Comparison of ENCODE assay signal across 20 cellular contexts in the genomic region with DNA sequence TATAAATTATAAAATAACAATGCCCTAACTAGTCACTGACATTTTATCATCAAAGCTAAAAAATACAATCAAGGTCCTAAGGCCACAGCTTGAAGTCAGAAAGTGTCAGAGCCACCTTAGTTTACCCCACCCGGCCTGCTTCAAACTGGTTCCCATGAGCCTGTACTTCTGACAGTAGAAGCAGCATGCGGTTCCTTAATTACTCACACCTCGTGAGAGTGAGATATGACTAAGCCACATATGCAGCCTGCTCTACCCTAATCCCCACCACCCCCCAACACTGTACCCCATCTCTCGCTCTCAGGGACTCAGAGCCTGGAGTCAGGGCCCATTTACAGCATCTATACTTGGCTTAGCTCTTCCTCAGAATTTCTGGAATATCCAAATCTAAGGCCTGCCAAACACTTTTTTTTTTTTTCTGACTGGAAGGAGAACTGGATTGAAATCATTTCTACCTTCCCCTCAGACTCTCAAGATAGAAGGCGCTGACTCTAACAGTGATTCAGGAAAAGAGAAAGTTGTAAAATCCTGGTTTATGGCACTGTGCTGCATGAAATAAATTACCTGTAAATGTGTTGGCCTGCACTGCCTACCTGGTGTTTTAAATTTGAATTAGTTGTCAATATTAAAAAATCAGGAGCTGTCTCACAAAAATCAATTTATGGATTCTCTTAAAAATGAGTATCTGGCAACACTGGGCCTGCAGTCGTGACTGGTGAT.
DNase-seq lines count a peak whose midpoint lies in the region; ATAC-seq, FAIRE-seq and TF ChIP-seq lines count a peak whose summit lies in the region.
"Had no signal": no experiment of that assay in that cellular context is flagged by ENCODE, and none has a peak within 500 bp of the region (broad histone marks: within the 10 kb centered on the region; RNA-seq: fewer than 3 reads in every experiment).

No MANE protein-coding gene starts in this region.

- H3K36me3 ChIP-seq in DND-41 (ENCODE audit: insufficient read depth, low read length) (no peaks in the 10 kb centered on the region), HCT116 (ENCODE audit: control insufficient read depth in 1 of 2, insufficient read depth in 2 of 2, low read length in 2 of 2) (no peaks in the 10 kb centered on the region), astrocyte (ENCODE audit: insufficient read depth, low read length) (no peaks in the 10 kb centered on the region)
- H3K36me3 ChIP-seq: tibial nerve had no signal

- no peak overlapping the region for H3K4me3 Mint-ChIP-seq in astrocyte (ENCODE audit: unreplicated experiment)
- H3K4me3 Mint-ChIP-seq: activated B cell treated with CpG ODN at 0.5 μM for 24 hours, nephron progenitor cell had no signal

- DNase-seq in DND-41 (no peak), HCT116 (ENCODE audit: low read depth, low spot score) (no peak), astrocyte (ENCODE audit: low read depth) (no peak), kidney tubule cell (ENCODE audit: low spot score) (peak; percentile 37), NCI-H2107 (lab: John Stamatoyannopoulos, UW) (no peak), hypothalamus (lab: John Stamatoyannopoulos, UW) (no peak), NCI-H510A treated with DMSO at 0.1 percent for 48 hours (lab: John Stamatoyannopoulos, UW) (no peak)
- DNase-seq: activated B cell treated with CpG ODN at 0.5 μM for 24 hours; activated T-cell treated with anti-CD3 and anti-CD28 coated beads, Interleukin-2, amount 50 U/mL, for 48 hours; NCI-H1092; NCI-H69; SIG-M5; stimulated activated naive CD8-positive, alpha-beta T cell treated with anti-CD3 and anti-CD28 coated beads, Interleukin-15, Interleukin-2, amounts not matched to agents 100 U/mL and 50 U/mL, for 24 hours; T-helper 2 cell had no signal

- FAIRE-seq in astrocyte (lab: Jason Lieb, UNC), result no peak
- FAIRE-seq: endometrium had no signal

- H3K27me3 Mint-ChIP-seq in astrocyte (ENCODE audit: low read depth, unreplicated experiment), result no peaks in the 10 kb centered on the region
- H3K27me3 Mint-ChIP-seq: activated B cell treated with CpG ODN at 0.5 μM for 24 hours had no signal

- CTCF ChIA-PET in HCT116 (lab: Charles Lee), result no interaction called here

- H3K4me1 ChIP-seq in DND-41 (ENCODE audit: insufficient read depth, low read length) (no peaks in the 10 kb centered on the region), HCT116 (ENCODE audit: control insufficient read depth in 1 of 2, insufficient read depth in 2 of 2, low read length in 2 of 2) (no peaks in the 10 kb centered on the region), astrocyte (ENCODE audit: insufficient read depth, low read length) (peaks cover 48% of the 10 kb centered on the region)

- no peak overlapping the region for H3K27ac ChIP-seq in DND-41 (ENCODE audit: low read length)
- H3K27ac ChIP-seq in HCT116 (ENCODE audit: low read depth, low read length), result no peak overlapping the region
- peak overlapping the region; percentile 83 for H3K27ac ChIP-seq in astrocyte (ENCODE audit: low read depth, low read length)
- H3K27ac ChIP-seq: coronary artery, tibial nerve had no signal

- no peaks in the 10 kb centered on the region for H3K9me2 ChIP-seq in HCT116 (ENCODE audit: insufficient read depth)

- ATAC-seq in DND-41 (ENCODE audit: insufficient read depth, low read depth), result peak; percentile 22; the same call in 1 of the 3 replicates
- no peak for ATAC-seq in HCT116
- no peak for ATAC-seq in GM21723 (IDR thresholded peaks at IDR 0.05; ENCODE audit: unreplicated experiment)
- ATAC-seq: activated naive CD4-positive, alpha-beta T cell treated with anti-CD3 and anti-CD28 coated beads, Interleukin-2, amount 50 U/mL, for 72 hours; stimulated activated naive CD8-positive, alpha-beta T cell treated with anti-CD3 and anti-CD28 coated beads, Interleukin-15, Interleukin-2, amounts not matched to agents 100 U/mL and 50 U/mL, for 24 hours had no signal

- POLR2A ChIA-PET in HCT116 (lab: Charles Lee), result no interaction called here

- TF ChIP-seq CTCF in DND-41 (IDR thresholded peaks at IDR 0.05; ENCODE audit: borderline replicate concordance, extremely low read depth, low read length, poor library complexity, severe bottlenecking) (no peak), HCT116 (IDR thresholded peaks at IDR 0.05 in 2 of 3, conservative IDR thresholded peaks at IDR 0.05 in 1 of 3; ENCODE audit: borderline replicate concordance in 1 of 3, insufficient read depth in 1 of 3, low read depth in 2 of 3, low read length in 2 of 3) (no peak), astrocyte (IDR thresholded peaks at IDR 0.05; ENCODE audit: insufficient read depth, low read depth, low read length) (no peak)

- H3K36me3 Mint-ChIP-seq in astrocyte (ENCODE audit: low read depth, unreplicated experiment), result no peaks in the 10 kb centered on the region
- H3K36me3 Mint-ChIP-seq: activated naive CD4-positive, alpha-beta T cell treated with anti-CD3 and anti-CD28 coated beads, Interleukin-2, amount 50 U/mL, for 72 hours had no signal

- no TSS peak for BruUV-seq in HCT116 (replicated peaks; lab: Mats Ljungman, UMichigan)

- H4K20me1 ChIP-seq in DND-41 (ENCODE audit: insufficient read depth, low read length), result no peaks in the 10 kb centered on the region
- H4K20me1 ChIP-seq in HCT116 (ENCODE audit: insufficient read depth), result no peaks in the 10 kb centered on the region
- no peaks in the 10 kb centered on the region for H4K20me1 ChIP-seq in astrocyte (ENCODE audit: insufficient read depth, low read length)

- TF ChIP-seq POLR2A in HCT116 (IDR thresholded peaks at IDR 0.05; ENCODE audit: borderline replicate concordance, extremely low read depth, insufficient read depth, insufficient read length), result no peak

- H3K4me2 ChIP-seq in DND-41 (ENCODE audit: insufficient read depth, low read length) (no peak overlapping the region), HCT116 (ENCODE audit: low read length) (no peak overlapping the region), astrocyte (ENCODE audit: low read length) (peak overlapping the region; percentile 50)

- H2AFZ ChIP-seq in DND-41 (ENCODE audit: low read depth, low read length) (no peak overlapping the region), HCT116 (ENCODE audit: low read depth, low read length, poor library complexity, severe bottlenecking) (no peak overlapping the region), astrocyte (ENCODE audit: low read depth, low read length) (no peak overlapping the region)

- peak overlapping the region; percentile 88 for H3K27ac Mint-ChIP-seq in astrocyte (ENCODE audit: unreplicated experiment)
- H3K27ac Mint-ChIP-seq: activated B cell treated with CpG ODN at 0.5 μM for 24 hours; activated naive CD4-positive, alpha-beta T cell treated with anti-CD3 and anti-CD28 coated beads, Interleukin-2, amount 50 U/mL, for 72 hours; nephron progenitor cell had no signal

- RAD21 ChIA-PET in HCT116 (lab: Charles Lee; ENCODE audit: low non-redundant PET in 1 of 2, low total read pairs in 2 of 2, uncharacterized antibody in 2 of 2, unreplicated experiment in 2 of 2), result no interaction called here

- H3K9me3 ChIP-seq in DND-41 (ENCODE audit: insufficient read depth, low read length, severe bottlenecking) (no peaks in the 10 kb centered on the region), HCT116 (ENCODE audit: control insufficient read depth in 1 of 2, insufficient read depth in 1 of 2, low read depth in 1 of 2, low read length in 2 of 2) (no peaks in the 10 kb centered on the region), astrocyte (ENCODE audit: insufficient read depth, low read depth, low read length) (no peaks in the 10 kb centered on the region)
- H3K9me3 ChIP-seq: tibial nerve had no signal

- peaks cover 3% of the 10 kb centered on the region for H3K9me3 Mint-ChIP-seq in astrocyte (ENCODE audit: unreplicated experiment)
- H3K9me3 Mint-ChIP-seq: activated B cell treated with CpG ODN at 0.5 μM for 24 hours had no signal

- intact Hi-C loops in HCT116 (cut with micrococcal nuclease), result no loop called here

- peaks cover 30% of the 10 kb centered on the region for H3K4me1 Mint-ChIP-seq in astrocyte (ENCODE audit: low read depth, unreplicated experiment)
- H3K4me1 Mint-ChIP-seq: activated B cell treated with CpG ODN at 0.5 μM for 24 hours had no signal

- H3K9ac ChIP-seq in DND-41 (ENCODE audit: low read depth, low read length) (no peak overlapping the region), HCT116 (ENCODE audit: low read length) (no peak overlapping the region), astrocyte (ENCODE audit: low read length) (peak overlapping the region; percentile 38)

- TF ChIP-seq RAD21 in HCT116 (IDR thresholded peaks at IDR 0.05; ENCODE audit: low read depth), result no peak

- no peaks in the 10 kb centered on the region for H3K27me3 ChIP-seq in DND-41 (ENCODE audit: insufficient read depth, low read length, poor library complexity)
- no peaks in the 10 kb centered on the region for H3K27me3 ChIP-seq in HCT116 (ENCODE audit: insufficient read depth, low read length)
- H3K27me3 ChIP-seq in astrocyte (ENCODE audit: insufficient read depth, low read length), result no peaks in the 10 kb centered on the region
- H3K27me3 ChIP-seq: tibial nerve had no signal

- H3K4me3 ChIP-seq in DND-41 (ENCODE audit: low read depth in 1 of 2, low read length in 2 of 2) (no peak overlapping the region), HCT116 (replicated peaks in 1 of 2; ENCODE audit: low read depth in 1 of 2, low read length in 2 of 2) (no peak overlapping the region), astrocyte (ENCODE audit: insufficient read depth, low read depth, low read length) (no peak overlapping the region)
- H3K4me3 ChIP-seq: coronary artery, tibial nerve had no signal

- no peaks in the 10 kb centered on the region for H3K79me2 ChIP-seq in DND-41 (ENCODE audit: insufficient read depth, low read length)
- no peaks in the 10 kb centered on the region for H3K79me2 ChIP-seq in HCT116 (ENCODE audit: insufficient read depth, low read length)
- H3K79me2 ChIP-seq in astrocyte (ENCODE audit: insufficient read depth, low read length), result no peaks in the 10 kb centered on the region

TF ChIP-seq in HCT116, 20 proteins besides CTCF, POLR2A, EP300 and RAD21:
- TF ChIP-seq, protein P1, sequence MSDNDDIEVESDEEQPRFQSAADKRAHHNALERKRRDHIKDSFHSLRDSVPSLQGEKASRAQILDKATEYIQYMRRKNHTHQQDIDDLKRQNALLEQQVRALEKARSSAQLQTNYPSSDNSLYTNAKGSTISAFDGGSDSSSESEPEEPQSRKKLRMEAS (IDR thresholded peaks at IDR 0.05), result 0 out of 2 replicates have a peak, but pooled peaks have one; percentile 24
- TF ChIP-seq JUND (IDR thresholded peaks at IDR 0.05), result no peak
